Comparison of ENCODE assay signal across 8 cellular contexts in the genomic region with DNA sequence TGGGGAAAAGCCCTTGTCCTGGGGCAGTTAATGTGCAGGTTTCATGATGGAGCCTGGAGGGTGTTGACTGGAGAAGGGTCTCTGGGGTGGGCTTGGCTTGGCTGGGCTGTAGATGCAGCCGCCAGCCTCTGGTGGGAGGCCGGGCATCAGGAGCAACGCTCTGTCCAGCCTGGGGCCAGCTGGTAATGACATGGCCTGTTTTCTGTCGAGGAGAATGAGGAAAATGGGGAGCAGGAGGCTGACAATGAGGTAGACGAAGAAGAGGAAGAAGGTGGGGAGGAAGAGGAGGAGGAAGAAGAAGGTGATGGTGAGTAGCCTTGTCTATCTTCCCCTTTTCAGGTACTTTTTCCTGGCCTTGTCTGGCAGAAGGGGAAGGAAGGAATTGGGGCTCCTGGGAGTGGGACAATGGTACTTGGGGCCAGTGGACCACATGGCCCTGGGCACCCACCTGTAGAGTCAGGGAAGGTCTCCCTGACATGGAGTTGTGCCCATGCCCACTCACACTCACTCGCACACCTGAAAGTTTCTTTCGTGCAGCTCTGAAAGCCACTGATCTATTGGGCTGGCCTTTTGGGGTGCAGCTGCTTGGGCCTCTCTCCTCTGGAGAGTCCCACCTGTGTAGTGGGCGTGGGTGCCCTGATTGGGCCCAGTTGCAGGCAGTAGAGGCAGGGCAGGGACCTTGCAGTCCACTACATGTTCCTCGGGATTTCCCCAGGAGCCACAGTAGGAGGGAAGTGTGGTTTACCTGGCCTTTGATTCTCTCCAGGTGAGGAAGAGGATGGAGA.
DNase-seq lines count a peak whose midpoint lies in the region; ATAC-seq and TF ChIP-seq lines count a peak whose summit lies in the region.

No MANE protein-coding gene starts in this region.

- H3K9me3 ChIP-seq in mucosa of rectum (ENCODE audit: control insufficient read depth in 2 of 2, low read length in 2 of 2) = no peaks in the 10 kb centered on the region

- no peak for TF ChIP-seq CTCF in cardiac fibroblast (IDR thresholded peaks at IDR 0.05; ENCODE audit: low read depth, low read length)

- DNase-seq in stimulated activated CD4-positive, alpha-beta T cell treated with anti-CD3 and anti-CD28 coated beads, Interleukin-1b, Interleukin-23, amount 100 ng/mL, for 48 hours = peak; percentile 19
- no peak for DNase-seq in stimulated activated CD4-positive, alpha-beta T cell treated with anti-CD3 and anti-CD28 coated beads, Interleukin-12 subunit alpha, Interleukin-12 subunit beta, amount 100 ng/mL, for 4 hours
- DNase-seq in cardiac fibroblast (ENCODE audit: low read depth in 2 of 2) (no peak), AG20443 (ENCODE audit: low spot score) (no peak), iPS-NIHi7 (ENCODE audit: extremely low spot score) (no peak)
- DNase-seq in NK-92 treated with Interleukin-12 subunit alpha and Interleukin-12 subunit beta, amount 100 ng/mL, for 24 hours (lab: John Stamatoyannopoulos, UW) = no peak

- no peak for ATAC-seq in HG02623 (IDR thresholded peaks at IDR 0.05; ENCODE audit: unreplicated experiment)

- H3K27me3 ChIP-seq in mucosa of rectum (ENCODE audit: control insufficient read depth in 2 of 2, insufficient read depth in 2 of 2, low read length in 2 of 2) = no peaks in the 10 kb centered on the region

- H3K9ac ChIP-seq in mucosa of rectum (ENCODE audit: low read depth in 1 of 2, low read length in 2 of 2) = peak overlapping the region; percentile 83 to 98

- H3K4me1 ChIP-seq in mucosa of rectum (ENCODE audit: control insufficient read depth in 2 of 2, insufficient read depth in 2 of 2, low read length in 2 of 2) = peaks cover 26 to 28% of the 10 kb centered on the region in 2 donors

- peaks cover 14 to 16% of the 10 kb centered on the region in 2 donors for H3K36me3 ChIP-seq in mucosa of rectum (ENCODE audit: control insufficient read depth in 2 of 2, insufficient read depth in 2 of 2, low read length in 2 of 2)

- peak overlapping the region; percentile 64 to 78 for H3K4me3 ChIP-seq in cardiac fibroblast (replicated peaks in 1 of 2; ENCODE audit: low read depth in 2 of 2, low read length in 2 of 2)
- H3K4me3 ChIP-seq in mucosa of rectum (ENCODE audit: low read length in 2 of 2) = peak overlapping the region; percentile 85 to 89

- H3K27ac ChIP-seq in mucosa of rectum (ENCODE audit: low read depth in 2 of 2, low read length in 2 of 2) = peak overlapping the region; percentile 88 to 100
